Comparison of ENCODE assay signal across 35 cellular contexts in the genomic region with DNA sequence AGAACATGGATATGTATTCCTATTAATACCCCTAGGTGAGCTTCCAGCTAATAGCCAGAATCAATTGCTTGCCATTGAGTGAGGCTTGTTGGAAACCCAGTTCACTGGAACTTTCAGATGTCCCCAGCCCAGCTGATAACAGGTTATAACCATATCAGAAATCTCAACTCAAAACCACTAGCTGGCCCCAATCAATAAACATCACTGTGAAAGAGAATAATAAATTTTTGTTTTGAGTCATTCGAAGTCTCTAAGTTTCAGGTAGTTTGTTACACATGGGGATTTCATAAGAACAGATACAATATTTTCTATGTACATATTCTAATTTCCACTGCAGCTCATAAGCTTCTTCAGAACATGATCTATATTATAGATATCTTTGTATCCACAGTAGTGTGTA.
"Had no signal": no experiment of that assay in that cellular context is flagged by ENCODE, and none has a peak within 500 bp of the region (broad histone marks: within the 10 kb centered on the region; RNA-seq: fewer than 3 reads in every experiment).

No MANE protein-coding gene starts in this region.

- DNase-seq: Karpas-422, Kasumi-1, MG63, MM.1S, MV-4-11, NCI-H1048, NCI-H1092, NCI-H1092 treated with DMSO at 0.1 percent for 48 hours, NCI-H1105, NCI-H1105 treated with DMSO at 0.1 percent for 48 hours, NCI-H1417 treated with DMSO at 0.1 percent for 48 hours, NCI-H1436, NCI-H1436 treated with DMSO at 0.1 percent for 48 hours, NCI-H146, NCI-H1694, NCI-H1694 treated with DMSO at 0.1 percent for 48 hours, NCI-H187, NCI-H187 treated with DMSO at 0.1 percent for 48 hours, NCI-H1930, NCI-H2029, NCI-H2029 treated with DMSO at 0.1 percent for 48 hours, NCI-H2081, NCI-H2081 treated with DMSO at 0.1 percent for 48 hours, NCI-H2107, NCI-H2171, NCI-H2171 treated with DMSO at 0.1 percent for 48 hours, NCI-H2227 treated with DMSO at 0.1 percent for 48 hours, NCI-H226, NCI-H345, NCI-H446, NCI-H446 treated with DMSO at 0.1 percent for 48 hours, NCI-H510A, NCI-H510A treated with DMSO at 0.1 percent for 48 hours, NCI-H524, NCI-H524 treated with DMSO at 0.1 percent for 48 hours had no signal

- H3K27me3 ChIP-seq: MG63 had no signal

- H3K4me3 ChIP-seq: MG63 had no signal

- H3K36me3 ChIP-seq: MG63 had no signal
